ENCODE assay signal across 14 cellular contexts in the genomic region with DNA sequence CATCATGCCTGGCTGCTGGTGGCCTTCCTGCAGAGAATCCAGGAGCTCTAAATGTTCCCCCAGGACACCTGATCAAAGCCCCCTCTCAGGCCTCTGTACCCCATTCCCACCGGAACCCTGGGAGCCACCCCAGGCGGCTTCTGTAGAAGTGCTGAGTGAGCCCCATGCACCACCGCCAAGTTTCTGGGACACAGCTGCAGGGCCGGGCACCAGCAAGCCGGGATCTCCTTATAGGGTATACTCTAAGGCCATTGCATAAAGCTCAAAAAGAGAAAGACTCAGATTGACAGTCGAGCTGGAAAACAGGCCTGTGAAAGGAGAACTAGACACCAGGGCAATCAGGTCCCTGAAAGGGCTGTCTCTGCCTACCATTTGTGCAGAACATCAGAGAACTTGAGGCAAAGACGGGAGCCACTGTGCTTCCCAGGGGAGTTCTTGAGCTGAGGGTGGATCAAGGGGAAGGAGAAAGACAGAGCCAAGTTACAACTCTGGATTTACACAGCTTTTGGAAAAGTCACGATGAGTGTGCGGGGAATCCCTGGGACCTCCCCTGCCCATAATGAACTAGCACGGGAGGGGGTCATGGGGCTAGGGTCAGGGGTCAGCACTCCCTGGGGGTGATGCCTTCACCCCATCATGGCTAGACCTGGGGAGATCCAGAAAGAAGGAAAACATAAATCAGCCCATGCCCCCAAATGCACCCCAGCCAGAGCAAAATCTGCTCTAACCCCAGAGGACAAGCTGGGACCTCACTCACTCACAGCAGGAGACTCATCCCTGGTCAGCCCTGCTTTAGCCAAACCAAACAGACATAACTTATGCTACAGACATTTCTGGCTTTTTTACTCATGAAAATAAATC. TPM values are rescaled to one million over a fixed set of nuclear protein-coding genes. Genes with fewer than 3 reads are reported as not detected.
A peak's percentile ranks its signal among the peaks of the same experiment; 100 is the strongest.
DNase-seq lines count a peak whose midpoint lies in the region; TF ChIP-seq lines count a peak whose summit lies in the region.
"Had no signal": no experiment of that assay in that cellular context is flagged by ENCODE, and none has a peak within 500 bp of the region (broad histone marks: within the 10 kb centered on the region; RNA-seq: fewer than 3 reads in every experiment).

No MANE protein-coding gene starts in this region.

- H2AFZ ChIP-seq in osteoblast (ENCODE audit: low read length): no peak overlapping the region

- H3K4me3 ChIP-seq in MG63 (no peak overlapping the region), dorsolateral prefrontal cortex (no peak overlapping the region), osteoblast (ENCODE audit: insufficient read depth, low read length) (peak overlapping the region; percentile 37)

- H3K27me3 ChIP-seq in MG63 (no peaks in the 10 kb centered on the region), dorsolateral prefrontal cortex (no peaks in the 10 kb centered on the region), osteoblast (ENCODE audit: insufficient read depth, low read length) (no peaks in the 10 kb centered on the region)

- H3K9me3 ChIP-seq in MG63 (no peaks in the 10 kb centered on the region), osteoblast (ENCODE audit: low read depth, low read length) (no peaks in the 10 kb centered on the region)

- H3K4me2 ChIP-seq in osteoblast (ENCODE audit: insufficient read depth, low read length): peak overlapping the region; percentile 74

- DNase-seq in MG63: peak; percentile 68
- DNase-seq in dorsolateral prefrontal cortex: no peak
- peak; percentile 93 for DNase-seq in osteoblast (ENCODE audit: insufficient read length, low spot score, missing footprints)
- no peak for DNase-seq in NCI-H82 (lab: John Stamatoyannopoulos, UW)
- no peak for DNase-seq in NCI-H526 (lab: John Stamatoyannopoulos, UW)
- no peak for DNase-seq in DMS 273 (lab: John Stamatoyannopoulos, UW; ENCODE audit: unreplicated experiment)
- DNase-seq in G401 (ENCODE audit: low spot score): no peak
- DNase-seq: activated effector memory CD4-positive, alpha-beta T cell treated with anti-CD3 and anti-CD28 coated beads, Interleukin-2, amount 50 U/mL, for 16 hours; DMS79 treated with DMSO at 0.1 percent for 48 hours; NCI-H2171 treated with DMSO at 0.1 percent for 48 hours; retina; SW 1271 had no signal

- no peak for TF ChIP-seq CTCF in C4-2B (conservative IDR thresholded peaks at IDR 0.05)
- TF ChIP-seq CTCF in dorsolateral prefrontal cortex (IDR thresholded peaks at IDR 0.05 in 54 of 56, conservative IDR thresholded peaks at IDR 0.05 in 2 of 56; ENCODE audit: low read depth in 1 of 56, partially characterized antibody in 56 of 56): no peak
- TF ChIP-seq CTCF in osteoblast (IDR thresholded peaks at IDR 0.05; ENCODE audit: extremely low read depth, low read depth, low read length): no peak

- H3K79me2 ChIP-seq in osteoblast (ENCODE audit: insufficient read depth, low read length): no peaks in the 10 kb centered on the region

- in situ Hi-C loops in G401 (cut with HindIII; ENCODE audit: low sequenced_read_pairs): no loop called here

- peak overlapping the region; percentile 51 for H3K27ac ChIP-seq in C4-2B
- H3K27ac ChIP-seq in dorsolateral prefrontal cortex: peak overlapping the region in 52 of 59 donors; percentile 5 to 79 (median 48)
- H3K27ac ChIP-seq in osteoblast (ENCODE audit: low read depth, low read length): peak overlapping the region; percentile 49
- H3K27ac ChIP-seq: epithelial cell of prostate had no signal

- H4K20me1 ChIP-seq in osteoblast (ENCODE audit: insufficient read depth, low read length): peaks cover 18% of the 10 kb centered on the region

- intact Hi-C loops in dorsolateral prefrontal cortex (cut with DNase I): loop anchor here in 1 of 2 donors (5.0 kb wide), 1 partner anchor 38 kb away; no protein-coding TSS in a partner anchor

- H3K4me1 ChIP-seq in osteoblast (ENCODE audit: insufficient read depth, low read length): peaks cover 18% of the 10 kb centered on the region

- H3K36me3 ChIP-seq in MG63 (no peaks in the 10 kb centered on the region), osteoblast (ENCODE audit: insufficient read depth, low read length) (no peaks in the 10 kb centered on the region)

RNA-seq across cellular contexts. Expression of a gene that starts 51.1 kb away (rescaled TPM):
- 37.7 and 39.9 TPM in 2 replicates for total RNA-seq in MG63 (2014; rRNA removed; shearing (Covaris generic); ENCODE audit: low replicate concordance)
- total RNA-seq in dorsolateral prefrontal cortex (100 to 1,000 TPM; 230 to 451 (median 314) TPM), osteoblast (25.0 and 25.3 TPM in 2 replicates)
- 48.6 and 90.7 TPM in 2 replicates for total RNA-seq in G401 (2014; rRNA removed; shearing (Covaris generic))

Comparison
In these comparisons a context has a peak if more than half of its experiments do, and no peak if none do; other contexts are left out.
1. DNase-seq: peak in MG63 (single experiment) and osteoblast (single experiment); none in dorsolateral prefrontal cortex (0 of 10), NCI-H82 (single experiment), NCI-H526 (0 of 2), DMS 273 (single experiment) and G401 (single experiment).
2. Peak in every context shown above with its lines, with median percentiles within 50 percentile points of each other: H3K27ac ChIP-seq.